Comparison of ENCODE assay signal across 1 cellular context in the genomic region with DNA sequence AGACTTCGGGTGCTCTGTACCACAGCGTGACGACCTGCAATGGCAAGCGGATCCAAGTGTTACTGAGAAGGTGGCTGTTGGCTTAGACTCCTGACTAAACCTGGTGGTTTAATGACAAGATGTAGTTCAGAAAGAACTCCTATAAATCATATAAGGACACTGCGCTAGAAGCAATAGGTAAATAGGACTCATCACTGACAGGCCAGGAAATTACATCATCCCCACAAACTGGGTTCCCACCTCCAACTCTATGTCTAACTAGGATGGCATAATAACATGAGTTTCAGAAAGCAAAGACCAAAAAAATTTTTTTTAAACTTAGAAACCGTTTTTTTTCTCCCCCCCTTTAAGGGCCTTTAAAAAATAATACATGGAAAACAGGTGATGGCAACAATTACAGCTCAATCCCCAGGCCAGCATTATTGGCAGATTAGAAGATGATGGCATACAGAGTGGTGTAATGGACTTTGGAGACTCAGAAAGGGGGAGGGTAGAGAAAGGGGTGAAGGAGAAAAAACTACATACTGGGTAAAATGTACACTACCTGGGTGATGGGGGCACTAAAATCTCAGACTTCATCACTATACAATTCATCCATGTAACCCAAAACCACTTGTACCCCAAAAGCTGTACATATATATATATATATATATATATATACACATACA.
TF ChIP-seq lines count a peak whose summit lies in the region.

No MANE protein-coding gene starts in this region.

TF ChIP-seq in HEK293T, 16 proteins besides CTCF, POLR2A, EP300 and RAD21:
- TF ChIP-seq TARDBP (IDR thresholded peaks at IDR 0.05): no peak
- TF ChIP-seq SUZ12 (IDR thresholded peaks at IDR 0.05): no peak
- TF ChIP-seq ELF4 (IDR thresholded peaks at IDR 0.05): no peak
- TF ChIP-seq L3MBTL2 (conservative IDR thresholded peaks at IDR 0.05): no peak
- TF ChIP-seq CTBP1 (IDR thresholded peaks at IDR 0.05; ENCODE audit: borderline replicate concordance): no peak
- no peak for TF ChIP-seq LEF1 (IDR thresholded peaks at IDR 0.05; ENCODE audit: borderline replicate concordance)
- TF ChIP-seq ARNT (IDR thresholded peaks at IDR 0.05): no peak
